ENCODE assay signal across 17 cellular contexts in the genomic region with DNA sequence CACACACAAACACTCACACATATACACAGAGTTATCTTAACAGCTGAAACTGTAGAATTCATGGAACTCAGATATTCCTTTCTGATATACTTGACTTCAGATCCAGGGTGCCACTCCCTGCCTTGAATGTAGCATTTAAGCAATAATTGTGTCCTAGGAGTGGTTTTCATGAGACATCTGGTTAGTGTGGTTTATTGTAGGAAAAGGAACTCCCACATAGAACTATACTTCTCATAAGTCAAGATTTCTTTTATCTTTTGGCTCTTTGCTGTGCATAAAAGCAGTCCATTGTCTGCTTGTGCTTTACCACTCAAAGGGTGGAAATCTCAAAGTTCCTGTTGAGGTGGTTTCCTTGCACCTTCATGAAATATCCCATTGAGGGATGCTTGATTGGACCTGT.
DNase-seq lines count a peak whose midpoint lies in the region; ATAC-seq and TF ChIP-seq lines count a peak whose summit lies in the region.
"Had no signal": no experiment of that assay in that cellular context is flagged by ENCODE, and none has a peak within 500 bp of the region (broad histone marks: within the 10 kb centered on the region; RNA-seq: fewer than 3 reads in every experiment).

No MANE protein-coding gene starts in this region.

- intact Hi-C loops in activated T-helper 1 cell treated with anti-CD3 and anti-CD28 coated beads, Interleukin-12 subunit alpha, Interleukin-12 subunit beta, Interleukin-2, Interleukin-4 antibody, amounts not matched to agents 30 ng/mL and 10 ng/mL and 1 ng/mL, durations not matched to agents 14 hours and 24 hours and 36 hours (cut with micrococcal nuclease), result loop anchor here (1.0 kb wide), 1 partner anchor 10 kb away; no protein-coding TSS in a partner anchor

- H3K4me3 ChIP-seq in fibroblast of villous mesenchyme (ENCODE audit: low read depth, low read length), result no peak overlapping the region
- H3K4me3 ChIP-seq: K562, stomach had no signal

- peaks cover 4% of the 10 kb centered on the region for H3K36me3 Mint-ChIP-seq in activated T-helper 1 cell treated with anti-CD3 and anti-CD28 coated beads, Interleukin-12 subunit alpha, Interleukin-12 subunit beta, Interleukin-2, Interleukin-4 antibody, amounts not matched to agents 30 ng/mL and 10 ng/mL and 1 ng/mL, durations not matched to agents 14 hours and 24 hours and 36 hours (ENCODE audit: low read depth)
- H3K36me3 Mint-ChIP-seq: natural killer cell had no signal

- H3K4me3 Mint-ChIP-seq in stimulated activated naive CD8-positive, alpha-beta T cell treated with anti-CD3 and anti-CD28 coated beads, Interleukin-15, amount 100 ng/mL, for 72 hours, result peak overlapping the region in 1 of 2 donors; percentile 40
- no peak overlapping the region for H3K4me3 Mint-ChIP-seq in activated T-helper 1 cell treated with anti-CD3 and anti-CD28 coated beads, Interleukin-12 subunit alpha, Interleukin-12 subunit beta, Interleukin-2, Interleukin-4 antibody, amounts not matched to agents 30 ng/mL and 10 ng/mL and 1 ng/mL, durations not matched to agents 14 hours and 24 hours and 36 hours
- H3K4me3 Mint-ChIP-seq: natural killer cell had no signal

- no peak for TF ChIP-seq CTCF in fibroblast of villous mesenchyme (IDR thresholded peaks at IDR 0.05; ENCODE audit: insufficient read depth, low read depth, low read length)

- peaks cover 0 to 7% of the 10 kb centered on the region in 2 donors for H3K9me3 Mint-ChIP-seq in stimulated activated naive CD8-positive, alpha-beta T cell treated with anti-CD3 and anti-CD28 coated beads, Interleukin-15, amount 100 ng/mL, for 72 hours
- H3K9me3 Mint-ChIP-seq in activated T-helper 1 cell treated with anti-CD3 and anti-CD28 coated beads, Interleukin-12 subunit alpha, Interleukin-12 subunit beta, Interleukin-2, Interleukin-4 antibody, amounts not matched to agents 30 ng/mL and 10 ng/mL and 1 ng/mL, durations not matched to agents 14 hours and 24 hours and 36 hours, result no peaks in the 10 kb centered on the region
- H3K9me3 Mint-ChIP-seq: natural killer cell had no signal

- ATAC-seq in stimulated activated naive CD8-positive, alpha-beta T cell treated with anti-CD3 and anti-CD28 coated beads, Interleukin-15, Interleukin-2, amounts not matched to agents 100 U/mL and 50 U/mL, for 24 hours, result peak; percentile 26
- no peak for ATAC-seq in stimulated activated naive CD8-positive, alpha-beta T cell treated with anti-CD3 and anti-CD28 coated beads, Interleukin-15, amount 100 ng/mL, for 72 hours
- ATAC-seq: K562, natural killer cell had no signal

- no peak overlapping the region for H3K27ac Mint-ChIP-seq in stimulated activated naive CD8-positive, alpha-beta T cell treated with anti-CD3 and anti-CD28 coated beads, Interleukin-15, amount 100 ng/mL, for 72 hours
- peak overlapping the region; percentile 7 for H3K27ac Mint-ChIP-seq in activated T-helper 1 cell treated with anti-CD3 and anti-CD28 coated beads, Interleukin-12 subunit alpha, Interleukin-12 subunit beta, Interleukin-2, Interleukin-4 antibody, amounts not matched to agents 30 ng/mL and 10 ng/mL and 1 ng/mL, durations not matched to agents 14 hours and 24 hours and 36 hours
- H3K27ac Mint-ChIP-seq: natural killer cell had no signal

- no peaks in the 10 kb centered on the region for H3K27me3 Mint-ChIP-seq in stimulated activated naive CD8-positive, alpha-beta T cell treated with anti-CD3 and anti-CD28 coated beads, Interleukin-15, amount 100 ng/mL, for 72 hours
- peaks cover 2% of the 10 kb centered on the region for H3K27me3 Mint-ChIP-seq in activated T-helper 1 cell treated with anti-CD3 and anti-CD28 coated beads, Interleukin-12 subunit alpha, Interleukin-12 subunit beta, Interleukin-2, Interleukin-4 antibody, amounts not matched to agents 30 ng/mL and 10 ng/mL and 1 ng/mL, durations not matched to agents 14 hours and 24 hours and 36 hours (ENCODE audit: insufficient read depth)

- no peak for DNase-seq in stimulated activated naive CD8-positive, alpha-beta T cell treated with anti-CD3 and anti-CD28 coated beads, Interleukin-15, Interleukin-2, amounts not matched to agents 100 U/mL and 50 U/mL, for 24 hours
- DNase-seq in stimulated activated naive CD8-positive, alpha-beta T cell treated with anti-CD3 and anti-CD28 coated beads, Interleukin-15, amount 100 ng/mL, for 72 hours, result no peak
- no peak for DNase-seq in activated T-helper 1 cell treated with anti-CD3 and anti-CD28 coated beads, Interleukin-12 subunit alpha, Interleukin-12 subunit beta, Interleukin-2, Interleukin-4 antibody, amounts not matched to agents 30 ng/mL and 10 ng/mL and 1 ng/mL, durations not matched to agents 14 hours and 24 hours and 36 hours (ENCODE audit: low spot score)
- peak; percentile 50 for DNase-seq in fibroblast of villous mesenchyme (ENCODE audit: low read depth)
- no peak for DNase-seq in NCI-H774 (lab: John Stamatoyannopoulos, UW)
- no peak for DNase-seq in activated CD8-positive, alpha-beta memory T cell treated with anti-CD3 and anti-CD28 coated beads for 24 hours
- no peak for DNase-seq in NCI-H2081 treated with DMSO at 0.1 percent for 48 hours (lab: John Stamatoyannopoulos, UW)
- DNase-seq in NCI-H1417 treated with DMSO at 0.1 percent for 48 hours (lab: John Stamatoyannopoulos, UW), result no peak
- DNase-seq: activated CD4-positive, CD25-positive, alpha-beta regulatory T cell treated with anti-CD3 and anti-CD28 coated beads, Interleukin-2, amount 50 U/mL, for 72 hours; activated CD8-positive, alpha-beta memory T cell treated with anti-CD3 and anti-CD28 coated beads, Interleukin-2, amount 50 U/mL, for 48 hours; effector CD8-positive, alpha-beta T cell; foreskin melanocyte; natural killer cell; NCI-H1436 treated with DMSO at 0.1 percent for 48 hours; stimulated activated CD4-positive, alpha-beta T cell treated with anti-CD3 and anti-CD28 coated beads, Interleukin-15, amount 100 ng/mL, for 24 hours; stomach had no signal

- H3K4me1 Mint-ChIP-seq in stimulated activated naive CD8-positive, alpha-beta T cell treated with anti-CD3 and anti-CD28 coated beads, Interleukin-15, amount 100 ng/mL, for 72 hours, result peaks cover 86% of the 10 kb centered on the region
- peaks cover 72% of the 10 kb centered on the region for H3K4me1 Mint-ChIP-seq in activated T-helper 1 cell treated with anti-CD3 and anti-CD28 coated beads, Interleukin-12 subunit alpha, Interleukin-12 subunit beta, Interleukin-2, Interleukin-4 antibody, amounts not matched to agents 30 ng/mL and 10 ng/mL and 1 ng/mL, durations not matched to agents 14 hours and 24 hours and 36 hours (ENCODE audit: low read depth)
- H3K4me1 Mint-ChIP-seq: natural killer cell had no signal
